In the genomic region with DNA sequence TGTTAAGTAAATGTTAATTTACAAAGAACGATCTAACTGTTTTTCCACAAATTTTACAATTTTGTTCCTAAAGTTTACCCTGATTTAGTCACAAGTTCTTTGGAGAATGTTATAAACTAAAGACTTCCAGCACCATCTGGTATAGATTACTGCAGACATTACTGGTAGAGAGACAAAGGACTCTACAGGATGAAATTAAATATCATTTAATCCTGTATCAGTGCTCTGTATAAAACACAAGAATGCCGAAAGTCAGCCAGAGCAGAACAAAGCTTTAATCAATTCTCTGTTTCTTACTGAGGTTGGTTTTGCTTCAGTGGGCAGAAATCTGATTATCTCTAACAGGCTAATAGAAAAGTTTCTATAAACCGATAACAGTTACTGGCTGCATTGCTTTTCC, we compare ENCODE assay signal across 23 cellular contexts.
DNase-seq lines count a peak whose midpoint lies in the region; TF ChIP-seq lines count a peak whose summit lies in the region.
"Had no signal": no experiment of that assay in that cellular context is flagged by ENCODE, and none has a peak within 500 bp of the region (broad histone marks: within the 10 kb centered on the region; RNA-seq: fewer than 3 reads in every experiment).

No MANE protein-coding gene starts in this region.

- POLR2A ChIA-PET in SK-N-SH (lab: Yijun Ruan, JAX) = no interaction called here

- H3K9me2 ChIP-seq in SK-N-SH = no peaks in the 10 kb centered on the region

- peak; percentile 6 for DNase-seq in GM04503 (ENCODE audit: low read depth)
- DNase-seq in SK-N-SH = peak; percentile 17
- peak; percentile 28 for DNase-seq in fibroblast of the aortic adventitia (ENCODE audit: low read depth)
- no peak for DNase-seq in midbrain (lab: John Stamatoyannopoulos, UW)
- DNase-seq in stimulated activated CD4-positive, alpha-beta T cell treated with anti-CD3 and anti-CD28 coated beads, Interleukin-4, amount 100 ng/mL, for 4 hours = no peak
- no peak for DNase-seq in lower leg skin (ENCODE audit: low spot score in 2 of 2)
- DNase-seq in NCI-H526 treated with DMSO at 0.1 percent for 48 hours (lab: John Stamatoyannopoulos, UW) = no peak
- DNase-seq: ACHN; AML-193; C1 segment of cervical spinal cord; CD8-positive, alpha-beta T cell; DMS153; GDM1; H9; HFFc6; KG1; NCI-H1092; NCI-H1436; NCI-H187 treated with DMSO at 0.1 percent for 48 hours; NCI-H345; OCI-M1; SW 1271 had no signal

- TF ChIP-seq RAD21 in SK-N-SH (IDR thresholded peaks at IDR 0.05; ENCODE audit: low read length) = no peak

- no peaks in the 10 kb centered on the region for H3K27me3 ChIP-seq in SK-N-SH (ENCODE audit: insufficient read depth)
- H3K27me3 ChIP-seq: SJSA1 had no signal

- H3F3A ChIP-seq in SK-N-SH (replicated peaks; ENCODE audit: insufficient read depth) = no peaks in the 10 kb centered on the region

- TF ChIP-seq EP300 in SK-N-SH (IDR thresholded peaks at IDR 0.05; ENCODE audit: borderline replicate concordance in 1 of 2, low read depth in 1 of 2, low read length in 1 of 2) = no peak; a peak in 1 of 4 replicates

- TF ChIP-seq POLR2A in lower leg skin (IDR thresholded peaks at IDR 0.05) = no peak

- intact Hi-C loops in lower leg skin (cut with DNase I; ENCODE audit: low total_unique reads) = no loop called here

- CTCF ChIA-PET in SK-N-SH (lab: Yijun Ruan, JAX) = interaction anchor here (1.0 kb wide), 1 partner anchor 12 kb away, joined by 3 read pairs; no protein-coding TSS in a partner anchor

- H2AFZ ChIP-seq in SK-N-SH (ENCODE audit: low read depth) = peak overlapping the region; percentile 53; the same call in 1 of the 2 replicates

- no peaks in the 10 kb centered on the region for H3K79me2 ChIP-seq in SK-N-SH (ENCODE audit: insufficient read depth)

- H3K36me3 ChIP-seq in SK-N-SH (replicated peaks in 1 of 2; ENCODE audit: control insufficient read depth in 1 of 2, insufficient read depth in 2 of 2, low read length in 1 of 2) = no peaks in the 10 kb centered on the region
- H3K36me3 ChIP-seq: SJSA1 had no signal

- H3K27ac ChIP-seq in SK-N-SH (ENCODE audit: low read depth in 2 of 2, low read length in 1 of 2) = peak overlapping the region in 1 of 2 experiments; percentile 76; a peak in 1 of 4 replicates
- H3K27ac ChIP-seq: SJSA1 had no signal

- no peaks in the 10 kb centered on the region for H4K20me1 ChIP-seq in SK-N-SH (ENCODE audit: insufficient read depth)

- H3K9ac ChIP-seq in SK-N-SH = no peak overlapping the region

- 39% methylated on average over 3 of the region's 3 CpGs for WGBS in SK-N-SH (ENCODE audit: low lambda C conversion rate)
- 62% methylated on average over 3 of the region's 3 CpGs for WGBS in lower leg skin, 2 donors

- peaks cover 0 to 8% of the 10 kb centered on the region in 2 experiments; a peak in 1 of 4 replicates for H3K4me1 ChIP-seq in SK-N-SH (ENCODE audit: control insufficient read depth in 1 of 2, insufficient read depth in 2 of 2, low read depth in 1 of 2, low read length in 1 of 2)
- H3K4me1 ChIP-seq: SJSA1 had no signal

- H3K4me3 ChIP-seq in SK-N-SH (ENCODE audit: low read depth in 2 of 2, low read length in 1 of 2) (no peak overlapping the region; a peak in 1 of 4 replicates), fibroblast of the aortic adventitia (ENCODE audit: low read depth, low read length) (no peak overlapping the region), lower leg skin (ENCODE audit: low read depth, poor library complexity, severe bottlenecking) (no peak overlapping the region)
- H3K4me3 ChIP-seq: SJSA1 had no signal

- H3K4me2 ChIP-seq in SK-N-SH = no peak overlapping the region

- TF ChIP-seq CTCF in SK-N-SH (IDR thresholded peaks at IDR 0.05) (no peak), fibroblast of the aortic adventitia (IDR thresholded peaks at IDR 0.05; ENCODE audit: insufficient read depth, low read length) (no peak), lower leg skin (IDR thresholded peaks at IDR 0.05) (no peak)

- peaks cover 16% of the 10 kb centered on the region; the same call in 1 of the 2 replicates for H3K9me3 ChIP-seq in SK-N-SH
- H3K9me3 ChIP-seq: SJSA1 had no signal

TF ChIP-seq in SK-N-SH, 30 proteins besides CTCF, POLR2A, EP300 and RAD21:
- TF ChIP-seq RXRA (IDR thresholded peaks at IDR 0.05; ENCODE audit: borderline replicate concordance, low read depth) = no peak
- peak; percentile 16 for TF ChIP-seq CHD2 (IDR thresholded peaks at IDR 0.05; ENCODE audit: low read length, partially characterized antibody)
- TF ChIP-seq RCOR1 (IDR thresholded peaks at IDR 0.05; ENCODE audit: low read length) = peak; percentile 79
- TF ChIP-seq SIN3A (IDR thresholded peaks at IDR 0.05; ENCODE audit: borderline replicate concordance, low read depth, low read length) = no peak
- peak; percentile 65 for TF ChIP-seq TCF12 (IDR thresholded peaks at IDR 0.05)
- TF ChIP-seq, protein P1, sequence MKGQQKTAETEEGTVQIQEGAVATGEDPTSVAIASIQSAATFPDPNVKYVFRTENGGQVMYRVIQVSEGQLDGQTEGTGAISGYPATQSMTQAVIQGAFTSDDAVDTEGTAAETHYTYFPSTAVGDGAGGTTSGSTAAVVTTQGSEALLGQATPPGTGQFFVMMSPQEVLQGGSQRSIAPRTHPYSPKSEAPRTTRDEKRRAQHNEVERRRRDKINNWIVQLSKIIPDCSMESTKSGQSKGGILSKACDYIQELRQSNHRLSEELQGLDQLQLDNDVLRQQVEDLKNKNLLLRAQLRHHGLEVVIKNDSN (IDR thresholded peaks at IDR 0.05; ENCODE audit: borderline replicate concordance, low read depth) = no peak
- TF ChIP-seq RFX5 (IDR thresholded peaks at IDR 0.05; ENCODE audit: low read length) = no peak

Comparison
In these comparisons a context has a peak if more than half of its experiments do, and no peak if none do; other contexts are left out.
1. DNase-seq: peak in GM04503 (single experiment), SK-N-SH (single experiment) and fibroblast of the aortic adventitia (single experiment); none in midbrain (single experiment), stimulated activated CD4-positive, alpha-beta T cell treated with anti-CD3 and anti-CD28 coated beads, Interleukin-4, amount 100 ng/mL, for 4 hours (0 of 2), lower leg skin (0 of 2) and NCI-H526 treated with DMSO at 0.1 percent for 48 hours (single experiment).